ENCODE assay signal across 26 cellular contexts in genomic region chr7:3002631-3003030, GRCh38. TPM values are rescaled to one million over a fixed set of nuclear protein-coding genes. Genes with fewer than 3 reads are reported as not detected.
A peak's percentile ranks its signal among the peaks of the same experiment; 100 is the strongest.
DNase-seq lines count a peak whose midpoint lies in the region; ATAC-seq, FAIRE-seq and TF ChIP-seq lines count a peak whose summit lies in the region.
"Had no signal": no experiment of that assay in that cellular context is flagged by ENCODE, and none has a peak within 500 bp of the region (broad histone marks: within the 10 kb centered on the region; RNA-seq: fewer than 3 reads in every experiment).

No MANE protein-coding gene starts in this region.

- CTCF ChIA-PET in WTC11 (lab: Charles Lee): interaction anchor here (1.5 kb wide), 1 partner anchor 63 kb away, joined by 4 read pairs; no protein-coding TSS in a partner anchor

- H3K36me3 Mint-ChIP-seq in T-helper 17 cell (ENCODE audit: low read depth) (peaks cover 3% of the 10 kb centered on the region), WTC11 (no peaks in the 10 kb centered on the region), type B pancreatic cell (no peaks in the 10 kb centered on the region)

- ATAC-seq in T-helper 17 cell (no peak), WTC11 (no peak), sciatic nerve (no peak), GM18511 (IDR thresholded peaks at IDR 0.05; ENCODE audit: unreplicated experiment) (no peak)
- ATAC-seq: HCT116, PC-3, Right ventricle myocardium inferior had no signal

- DNase-seq in T-helper 17 cell (no peak), WTC11 (ENCODE audit: low spot score) (no peak), kidney (peak; percentile 3), sciatic nerve (ENCODE audit: low spot score) (peak; percentile 31), type B pancreatic cell (ENCODE audit: extremely low spot score, unreplicated experiment) (no peak), amygdala (lab: John Stamatoyannopoulos, UW) (no peak)
- DNase-seq: C1 segment of cervical spinal cord; CD4-positive, alpha-beta memory T cell; COR-L47; KBM-7; MV-4-11; NCI-H1105; NCI-H1436 treated with DMSO at 0.1 percent for 48 hours; NCI-H187 treated with DMSO at 0.1 percent for 48 hours; NCI-H524; NCI-H774; NK-92 treated with Interleukin-12 subunit alpha and Interleukin-12 subunit beta, amount 100 ng/mL, for 24 hours; PC-3; SJCRH30 had no signal

- H3K27me3 Mint-ChIP-seq in T-helper 17 cell (no peaks in the 10 kb centered on the region), WTC11 (ENCODE audit: low read depth) (no peaks in the 10 kb centered on the region), type B pancreatic cell (no peaks in the 10 kb centered on the region)
- H3K27me3 Mint-ChIP-seq: CD4-positive, alpha-beta memory T cell had no signal

- H3K4me1 ChIP-seq in kidney (ENCODE audit: control insufficient read depth in 1 of 2, insufficient read depth in 1 of 2, low read depth in 1 of 2, low read length in 2 of 2): no peaks in the 10 kb centered on the region
- H3K4me1 ChIP-seq: SJCRH30 had no signal

- H3K4me3 Mint-ChIP-seq in T-helper 17 cell (no peak overlapping the region), WTC11 (no peak overlapping the region), type B pancreatic cell (no peak overlapping the region)
- H3K4me3 Mint-ChIP-seq: CD4-positive, alpha-beta memory T cell had no signal

- intact Hi-C loops in kidney (cut with DNase I) (no loop called here), sciatic nerve (cut with DNase I) (no loop called here)

- no peak for TF ChIP-seq CTCF in WTC11 (IDR thresholded peaks at IDR 0.05)
- TF ChIP-seq CTCF in kidney (IDR thresholded peaks at IDR 0.05; ENCODE audit: borderline replicate concordance, extremely low read depth, insufficient read depth): no peak
- TF ChIP-seq CTCF in type B pancreatic cell (conservative IDR thresholded peaks at IDR 0.05): no peak

- H3K9me3 Mint-ChIP-seq in WTC11 (no peaks in the 10 kb centered on the region), type B pancreatic cell (peaks cover 5% of the 10 kb centered on the region)
- H3K9me3 Mint-ChIP-seq: CD4-positive, alpha-beta memory T cell had no signal

- H3K4me3 ChIP-seq in kidney (ENCODE audit: low read length in 2 of 2): no peak overlapping the region
- H3K4me3 ChIP-seq: SJCRH30 had no signal

- H3K27ac Mint-ChIP-seq in T-helper 17 cell (peak overlapping the region; percentile 43), WTC11 (peak overlapping the region; percentile 84), type B pancreatic cell (no peak overlapping the region)

- no peaks in the 10 kb centered on the region for H3K9me3 ChIP-seq in T-helper 17 cell (ENCODE audit: control insufficient read depth, low read length, poor library complexity, severe bottlenecking)
- H3K9me3 ChIP-seq in kidney (ENCODE audit: control insufficient read depth in 1 of 2, low read length in 2 of 2): no peaks in the 10 kb centered on the region
- H3K9me3 ChIP-seq: SJCRH30 had no signal

- POLR2A ChIA-PET in WTC11 (lab: Charles Lee): no interaction called here

- H3K4me1 Mint-ChIP-seq in T-helper 17 cell (peaks cover 30% of the 10 kb centered on the region), WTC11 (peaks cover 11% of the 10 kb centered on the region), type B pancreatic cell (ENCODE audit: unreplicated experiment) (peaks cover 14% of the 10 kb centered on the region)

- no peak overlapping the region for H3K9ac ChIP-seq in kidney (ENCODE audit: low read length in 2 of 2)

- no peak for FAIRE-seq in kidney (lab: Jason Lieb, UNC)
- FAIRE-seq: G401.6 had no signal

- H3K36me3 ChIP-seq in kidney (ENCODE audit: control insufficient read depth in 1 of 2, insufficient read depth in 2 of 2, low read length in 2 of 2): no peaks in the 10 kb centered on the region
- H3K36me3 ChIP-seq: SJCRH30 had no signal

- no peak overlapping the region for H3K27ac ChIP-seq in kidney (ENCODE audit: low read depth in 2 of 2, low read length in 2 of 2)
- H3K27ac ChIP-seq: SJCRH30 had no signal

TF ChIP-seq in WTC11, 78 proteins besides CTCF, POLR2A, EP300 and RAD21:
- TF ChIP-seq PRRX2 (CRISPR knock-in tag; IDR thresholded peaks at IDR 0.05) (no peak), MXD4 (CRISPR knock-in tag; IDR thresholded peaks at IDR 0.05; ENCODE audit: borderline replicate concordance) (no peak), HMGXB4 (CRISPR knock-in tag; IDR thresholded peaks at IDR 0.05) (no peak), IRF2 (CRISPR knock-in tag; IDR thresholded peaks at IDR 0.05; ENCODE audit: borderline replicate concordance, low read depth) (no peak)
- TF ChIP-seq, protein P1, sequence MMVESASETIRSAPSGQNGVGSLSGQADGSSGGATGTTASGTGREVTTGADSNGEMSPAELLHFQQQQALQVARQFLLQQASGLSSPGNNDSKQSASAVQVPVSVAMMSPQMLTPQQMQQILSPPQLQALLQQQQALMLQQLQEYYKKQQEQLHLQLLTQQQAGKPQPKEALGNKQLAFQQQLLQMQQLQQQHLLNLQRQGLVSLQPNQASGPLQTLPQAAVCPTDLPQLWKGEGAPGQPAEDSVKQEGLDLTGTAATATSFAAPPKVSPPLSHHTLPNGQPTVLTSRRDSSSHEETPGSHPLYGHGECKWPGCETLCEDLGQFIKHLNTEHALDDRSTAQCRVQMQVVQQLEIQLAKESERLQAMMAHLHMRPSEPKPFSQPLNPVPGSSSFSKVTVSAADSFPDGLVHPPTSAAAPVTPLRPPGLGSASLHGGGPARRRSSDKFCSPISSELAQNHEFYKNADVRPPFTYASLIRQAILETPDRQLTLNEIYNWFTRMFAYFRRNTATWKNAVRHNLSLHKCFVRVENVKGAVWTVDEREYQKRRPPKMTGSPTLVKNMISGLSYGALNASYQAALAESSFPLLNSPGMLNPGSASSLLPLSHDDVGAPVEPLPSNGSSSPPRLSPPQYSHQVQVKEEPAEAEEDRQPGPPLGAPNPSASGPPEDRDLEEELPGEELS (CRISPR knock-in tag; IDR thresholded peaks at IDR 0.05): no peak
- TF ChIP-seq, protein P2, sequence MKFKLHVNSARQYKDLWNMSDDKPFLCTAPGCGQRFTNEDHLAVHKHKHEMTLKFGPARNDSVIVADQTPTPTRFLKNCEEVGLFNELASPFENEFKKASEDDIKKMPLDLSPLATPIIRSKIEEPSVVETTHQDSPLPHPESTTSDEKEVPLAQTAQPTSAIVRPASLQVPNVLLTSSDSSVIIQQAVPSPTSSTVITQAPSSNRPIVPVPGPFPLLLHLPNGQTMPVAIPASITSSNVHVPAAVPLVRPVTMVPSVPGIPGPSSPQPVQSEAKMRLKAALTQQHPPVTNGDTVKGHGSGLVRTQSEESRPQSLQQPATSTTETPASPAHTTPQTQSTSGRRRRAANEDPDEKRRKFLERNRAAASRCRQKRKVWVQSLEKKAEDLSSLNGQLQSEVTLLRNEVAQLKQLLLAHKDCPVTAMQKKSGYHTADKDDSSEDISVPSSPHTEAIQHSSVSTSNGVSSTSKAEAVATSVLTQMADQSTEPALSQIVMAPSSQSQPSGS (CRISPR knock-in tag; IDR thresholded peaks at IDR 0.05; ENCODE audit: borderline replicate concordance, low read depth): no peak

RNA-seq across cellular contexts. Expression of gene CARD11, which starts 41.0 kb away (rescaled TPM):
- 100 to 1,000 TPM; 126 to 155 TPM for total RNA-seq in T-helper 17 cell
- total RNA-seq in WTC11 (2021): 34.6 to 40.8 TPM (median 35.5 TPM) in 3 replicates
- total RNA-seq in kidney: 9.6 TPM
- 0.22 TPM for polyA plus RNA-seq in kidney (ENCODE audit: insufficient read depth, low read depth, low replicate concordance)
- total RNA-seq in sciatic nerve: 3.9 TPM
- 11.6 and 43.1 TPM in 2 replicates for total RNA-seq in type B pancreatic cell (ENCODE audit: low replicate concordance)
- total RNA-seq: LHCN-M2, MCF 10A, PC-3, RPMI7951, SJCRH30 had no signal

Comparison
In these comparisons a context has a peak if more than half of its experiments do, and no peak if none do; other contexts are left out.
1. DNase-seq: peak in kidney (single experiment) and sciatic nerve (single experiment); none in T-helper 17 cell (0 of 3), WTC11 (single experiment), type B pancreatic cell (single experiment) and amygdala (0 of 56).